In the genomic region with DNA sequence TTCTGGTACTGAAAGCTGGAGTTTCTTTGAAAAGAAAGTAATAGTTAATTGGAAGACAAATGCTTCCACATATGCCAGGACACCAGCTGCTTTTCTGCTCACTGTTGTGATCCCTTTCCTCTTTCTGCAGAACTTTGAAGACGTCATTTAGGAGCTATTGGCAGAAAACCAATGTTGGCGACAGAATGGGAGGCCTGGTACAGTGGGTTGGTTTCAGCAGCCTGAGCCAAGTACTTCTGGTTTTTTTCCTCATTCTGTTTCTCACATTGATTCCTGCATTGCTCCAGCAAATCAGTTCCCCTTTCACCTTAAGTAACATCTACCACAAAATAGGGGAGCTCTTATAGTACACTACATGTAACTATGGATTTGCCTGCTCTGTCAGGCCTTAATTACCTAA, we compare ENCODE assay signal across 16 cellular contexts.
DNase-seq lines count a peak whose midpoint lies in the region; ATAC-seq and TF ChIP-seq lines count a peak whose summit lies in the region.
"Had no signal": no experiment of that assay in that cellular context is flagged by ENCODE, and none has a peak within 500 bp of the region (broad histone marks: within the 10 kb centered on the region; RNA-seq: fewer than 3 reads in every experiment).

No MANE protein-coding gene starts in this region.

- H3K4me1 ChIP-seq in breast epithelium (no peaks in the 10 kb centered on the region), mammary epithelial cell (ENCODE audit: insufficient read depth, low read length) (no peaks in the 10 kb centered on the region), tibial nerve (peaks cover 0 to 14% (median 7%) of the 10 kb centered on the region in 4 donors)
- H3K4me1 ChIP-seq: SJSA1 had no signal

- in situ Hi-C loops in mammary epithelial cell (cut with MboI; ENCODE audit: low sequenced_read_pairs in 2 of 2): no loop called here

- H3K4me3 Mint-ChIP-seq in activated T-cell treated with anti-CD3 and anti-CD28 coated beads, Interleukin-2, amount 50 U/mL, for 24 hours: no peak overlapping the region
- H3K4me3 Mint-ChIP-seq: nephron had no signal

- no peaks in the 10 kb centered on the region for H3K4me1 Mint-ChIP-seq in activated T-cell treated with anti-CD3 and anti-CD28 coated beads, Interleukin-2, amount 50 U/mL, for 24 hours (ENCODE audit: low read depth)

- dilution Hi-C loops in mammary epithelial cell (cut with HindIII; ENCODE audit: low sequenced_read_pairs): no loop called here

- ATAC-seq in HG03095 (IDR thresholded peaks at IDR 0.05; ENCODE audit: unreplicated experiment): no peak

- no TSS peak for BruUV-seq in mammary epithelial cell (replicated peaks; lab: Mats Ljungman, UMichigan)

- H3K79me2 ChIP-seq in mammary epithelial cell (ENCODE audit: insufficient read depth, low read length): no peaks in the 10 kb centered on the region

- H3K4me3 ChIP-seq in breast epithelium (no peak overlapping the region), mammary epithelial cell (replicated peaks in 1 of 3; ENCODE audit: insufficient read depth in 1 of 3, low read depth in 2 of 3, low read length in 3 of 3) (no peak overlapping the region), fibroblast of pulmonary artery (replicated peaks; ENCODE audit: low read depth, low read length) (no peak overlapping the region), tibial nerve (no peak overlapping the region)
- H3K4me3 ChIP-seq: SJSA1 had no signal

- H3K27me3 ChIP-seq in breast epithelium (no peaks in the 10 kb centered on the region), mammary epithelial cell (ENCODE audit: insufficient read depth, low read length) (no peaks in the 10 kb centered on the region), tibial nerve (no peaks in the 10 kb centered on the region)
- H3K27me3 ChIP-seq: SJSA1 had no signal

- H3K9me3 ChIP-seq in breast epithelium: no peaks in the 10 kb centered on the region
- no peaks in the 10 kb centered on the region for H3K9me3 ChIP-seq in mammary epithelial cell (replicated peaks; ENCODE audit: insufficient read depth, low read length)
- H3K9me3 ChIP-seq in tibial nerve: no peaks in the 10 kb centered on the region
- H3K9me3 ChIP-seq: SJSA1 had no signal

- CTCF ChIA-PET in mammary epithelial cell (lab: Charles Lee; ENCODE audit: low non-redundant PET): no interaction called here

- peak overlapping the region; percentile 70 to 86 for H3K27ac ChIP-seq in breast epithelium
- H3K27ac ChIP-seq in mammary epithelial cell (ENCODE audit: insufficient read depth, low read depth, low read length): no peak overlapping the region
- H3K27ac ChIP-seq in tibial nerve: peak overlapping the region in 3 of 4 donors; percentile 60 to 88 (median 84)
- H3K27ac ChIP-seq: SJSA1, VCaP had no signal

- no peak for TF ChIP-seq CTCF in breast epithelium (IDR thresholded peaks at IDR 0.05)
- TF ChIP-seq CTCF in mammary epithelial cell (conservative IDR thresholded peaks at IDR 0.05 in 1 of 2, IDR thresholded peaks at IDR 0.05 in 1 of 2; ENCODE audit: extremely low read depth in 1 of 2, insufficient read depth in 1 of 2, low read depth in 1 of 2, low read length in 2 of 2): no peak
- TF ChIP-seq CTCF in fibroblast of pulmonary artery (IDR thresholded peaks at IDR 0.05; ENCODE audit: low read length, missing control alignments): no peak
- TF ChIP-seq CTCF in tibial nerve (IDR thresholded peaks at IDR 0.05): no peak

- no peak overlapping the region for H3K9ac ChIP-seq in mammary epithelial cell (ENCODE audit: insufficient read depth, low read length)

- H3K9me3 Mint-ChIP-seq in activated T-cell treated with anti-CD3 and anti-CD28 coated beads, Interleukin-2, amount 50 U/mL, for 24 hours: no peaks in the 10 kb centered on the region
- H3K9me3 Mint-ChIP-seq: nephron had no signal

- DNase-seq in breast epithelium (ENCODE audit: low spot score in 2 of 2) (peak in 1 of 2 donors; percentile 44), mammary epithelial cell (no peak), fibroblast of pulmonary artery (ENCODE audit: low read depth) (peak; percentile 42), middle frontal gyrus (ENCODE audit: extremely low spot score, low spot score) (peak; percentile 87), tibial nerve (ENCODE audit: low spot score in 2 of 2) (peak in 1 of 2 donors; percentile 62), RKO (ENCODE audit: low spot score) (no peak)
- no peak for DNase-seq in activated T-cell treated with anti-CD3 and anti-CD28 coated beads, Interleukin-2, amount 50 U/mL, for 24 hours
- DNase-seq: ACHN; amniotic stem cell; DMS79; NCI-H748 treated with DMSO at 0.1 percent for 48 hours; stimulated activated CD4-positive, alpha-beta T cell treated with anti-CD3 and anti-CD28 coated beads, Interleukin-12 subunit alpha, Interleukin-12 subunit beta, amount 100 ng/mL, for 4 hours had no signal

- no peaks in the 10 kb centered on the region for H4K20me1 ChIP-seq in mammary epithelial cell (ENCODE audit: insufficient read depth, low read length)

- H3K36me3 Mint-ChIP-seq in activated T-cell treated with anti-CD3 and anti-CD28 coated beads, Interleukin-2, amount 50 U/mL, for 24 hours (ENCODE audit: low read depth): no peaks in the 10 kb centered on the region

- peaks cover 23% of the 10 kb centered on the region for H3K27me3 Mint-ChIP-seq in activated T-cell treated with anti-CD3 and anti-CD28 coated beads, Interleukin-2, amount 50 U/mL, for 24 hours

- H2AFZ ChIP-seq in mammary epithelial cell (ENCODE audit: low read depth, low read length): no peak overlapping the region

- 25% methylated on average over 2 of the region's 2 CpGs for WGBS in mammary epithelial cell (ENCODE audit: low coverage, missing lambda C conversion rate)
- 8 to 22% methylated on average over 2 of the region's 2 CpGs for WGBS in tibial nerve, 2 donors

- H3K36me3 ChIP-seq in breast epithelium (no peaks in the 10 kb centered on the region), mammary epithelial cell (ENCODE audit: insufficient read depth, low read length) (no peaks in the 10 kb centered on the region), tibial nerve (no peaks in the 10 kb centered on the region)

- TF ChIP-seq POLR2A in breast epithelium (IDR thresholded peaks at IDR 0.05): no peak
- no peak for TF ChIP-seq POLR2A in tibial nerve (IDR thresholded peaks at IDR 0.05)

- no peak overlapping the region for H3K4me2 ChIP-seq in mammary epithelial cell (ENCODE audit: insufficient read depth, low read depth, low read length)

- H3K27ac Mint-ChIP-seq in activated T-cell treated with anti-CD3 and anti-CD28 coated beads, Interleukin-2, amount 50 U/mL, for 24 hours: no peak overlapping the region

- intact Hi-C loops in breast epithelium (cut with DNase I; ENCODE audit: low total_unique reads): no loop called here
- intact Hi-C loops in mammary epithelial cell (cut with micrococcal nuclease): no loop called here

- peak; percentile 73 to 81 for TF ChIP-seq EP300 in tibial nerve (IDR thresholded peaks at IDR 0.05)

Comparison
In these comparisons a context has a peak if more than half of its experiments do, and no peak if none do; other contexts are left out.
1. DNase-seq: peak in fibroblast of pulmonary artery (single experiment) and middle frontal gyrus (single experiment); none in mammary epithelial cell (single experiment), activated T-cell treated with anti-CD3 and anti-CD28 coated beads, Interleukin-2, amount 50 U/mL, for 24 hours (single experiment) and RKO (single experiment).